In genomic region chr5:73694089-73694488, GRCh38 we compare ENCODE assay signal across 10 cellular contexts.
DNase-seq lines count a peak whose midpoint lies in the region; ATAC-seq lines count a peak whose summit lies in the region.
"Had no signal": no experiment of that assay in that cellular context is flagged by ENCODE, and none has a peak within 500 bp of the region (broad histone marks: within the 10 kb centered on the region; RNA-seq: fewer than 3 reads in every experiment).

No MANE protein-coding gene starts in this region.

- no peaks in the 10 kb centered on the region for H3K27me3 ChIP-seq in naive thymus-derived CD4-positive, alpha-beta T cell (ENCODE audit: control insufficient read depth in 2 of 2, insufficient read depth in 2 of 2, low read length in 2 of 2)

- H3K4me3 ChIP-seq in naive thymus-derived CD4-positive, alpha-beta T cell (ENCODE audit: low read length): no peak overlapping the region

- ATAC-seq in GM18868 (IDR thresholded peaks at IDR 0.05; ENCODE audit: unreplicated experiment) (peak; percentile 80), GM21717 (IDR thresholded peaks at IDR 0.05; ENCODE audit: unreplicated experiment) (peak; percentile 49), HG03457 (IDR thresholded peaks at IDR 0.05; ENCODE audit: unreplicated experiment) (peak; percentile 89), GM21515 (IDR thresholded peaks at IDR 0.05; ENCODE audit: unreplicated experiment) (no peak), Right ventricle myocardium inferior (no peak)
- peak; percentile 83 for ATAC-seq in naive thymus-derived CD4-positive, alpha-beta T cell
- ATAC-seq: left ventricle myocardium superior had no signal

- H3K27ac Mint-ChIP-seq in naive thymus-derived CD4-positive, alpha-beta T cell: no peak overlapping the region

- intact Hi-C loops in naive thymus-derived CD4-positive, alpha-beta T cell (cut with micrococcal nuclease): loop anchor here in 1 of 2 donors (5.0 kb wide), 1 partner anchor 102 kb away; no protein-coding TSS in a partner anchor
- intact Hi-C loops in Right ventricle myocardium inferior (cut with DNase I): no loop called here

- no peaks in the 10 kb centered on the region for H3K9me3 ChIP-seq in naive thymus-derived CD4-positive, alpha-beta T cell (ENCODE audit: control insufficient read depth in 2 of 3, low read length in 3 of 3)

- H3K4me1 ChIP-seq in naive thymus-derived CD4-positive, alpha-beta T cell (ENCODE audit: control insufficient read depth in 2 of 2, insufficient read depth in 2 of 2, low read length in 2 of 2): peaks cover 0 to 6% of the 10 kb centered on the region in 2 donors

- POLR2A ChIA-PET in naive thymus-derived CD4-positive, alpha-beta T cell (lab: Charles Lee): no interaction called here

- CTCF ChIA-PET in naive thymus-derived CD4-positive, alpha-beta T cell (lab: Charles Lee): no interaction called here

- no peaks in the 10 kb centered on the region for H3K36me3 Mint-ChIP-seq in naive thymus-derived CD4-positive, alpha-beta T cell

- no peak for DNase-seq in naive thymus-derived CD4-positive, alpha-beta T cell
- no peak for DNase-seq in NCI-H345 (lab: John Stamatoyannopoulos, UW)
- no peak for DNase-seq in NCI-H2081 (lab: John Stamatoyannopoulos, UW)
- DNase-seq in Right ventricle myocardium inferior (ENCODE audit: missing footprints): no peak
- DNase-seq: GDM1, left ventricle myocardium superior had no signal

- H3K36me3 ChIP-seq in naive thymus-derived CD4-positive, alpha-beta T cell (ENCODE audit: control insufficient read depth in 2 of 3, insufficient read depth in 3 of 3, low read length in 3 of 3): no peaks in the 10 kb centered on the region

- peaks cover 0 to 17% (median 0%) of the 10 kb centered on the region in 7 donors for H3K4me1 Mint-ChIP-seq in naive thymus-derived CD4-positive, alpha-beta T cell

- no peak overlapping the region for H3K27ac ChIP-seq in naive thymus-derived CD4-positive, alpha-beta T cell (ENCODE audit: low read depth, low read length)

- peaks cover 0 to 3% (median 0%) of the 10 kb centered on the region in 11 donors for H3K9me3 Mint-ChIP-seq in naive thymus-derived CD4-positive, alpha-beta T cell

- H3K27me3 Mint-ChIP-seq in naive thymus-derived CD4-positive, alpha-beta T cell: peaks cover 7 to 41% (median 28%) of the 10 kb centered on the region in 5 donors

- no peak overlapping the region for H3K4me3 Mint-ChIP-seq in naive thymus-derived CD4-positive, alpha-beta T cell

Comparison
In these comparisons a context has a peak if more than half of its experiments do, and no peak if none do; other contexts are left out.
1. ATAC-seq: peak in GM18868 (single experiment), GM21717 (single experiment), HG03457 (single experiment) and naive thymus-derived CD4-positive, alpha-beta T cell (single experiment); none in GM21515 (single experiment) and Right ventricle myocardium inferior (single experiment).